ENCODE assay signal across 8 cellular contexts in the genomic region with DNA sequence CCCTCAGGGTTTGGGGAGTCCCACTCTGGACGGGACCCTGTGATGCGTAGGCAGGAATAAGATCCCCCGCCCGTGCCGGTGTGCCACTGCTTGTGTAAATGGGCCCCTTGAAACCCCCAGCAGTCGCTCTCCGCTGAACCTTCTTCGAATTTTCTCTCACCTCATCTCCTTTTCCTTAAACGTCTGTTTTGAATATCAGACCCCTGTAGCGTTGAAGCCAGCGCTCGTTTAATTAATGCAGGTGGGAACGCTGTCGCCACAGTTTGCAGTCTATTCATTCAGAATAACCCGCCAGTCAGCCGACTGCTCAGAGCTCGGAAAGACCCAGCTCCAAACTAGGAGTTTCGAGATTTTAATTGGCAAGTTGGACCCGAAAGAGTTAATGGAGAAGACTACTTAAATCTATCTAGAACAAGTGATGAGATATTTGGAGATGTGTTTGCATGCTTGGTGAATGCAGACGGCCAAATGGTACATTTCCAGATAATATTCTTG. TPM values are rescaled to one million over a fixed set of nuclear protein-coding genes. Genes with fewer than 3 reads are reported as not detected.
DNase-seq lines count a peak whose midpoint lies in the region; ATAC-seq and TF ChIP-seq lines count a peak whose summit lies in the region.

No MANE protein-coding gene starts in this region.

- peak overlapping the region; percentile 85 for H3K9ac ChIP-seq in OCI-LY1 (ENCODE audit: low read length)

- H3K79me2 ChIP-seq in GM23338 (replicated peaks; ENCODE audit: insufficient read depth), result peaks cover 36% of the 10 kb centered on the region
- peaks cover 25% of the 10 kb centered on the region for H3K79me2 ChIP-seq in OCI-LY1 (ENCODE audit: insufficient read depth, low read length)

- peaks cover 10% of the 10 kb centered on the region; the same call in 1 of the 2 replicates for H3K4me1 ChIP-seq in GM23338 (ENCODE audit: insufficient read depth)
- H3K4me1 ChIP-seq in OCI-LY1 (ENCODE audit: insufficient read depth, low read length, severe bottlenecking), result peaks cover 32% of the 10 kb centered on the region
- H3K4me1 ChIP-seq in effector memory CD4-positive, alpha-beta T cell (ENCODE audit: control insufficient read depth, insufficient read depth, low read length, poor library complexity, severe bottlenecking), result peaks cover 6% of the 10 kb centered on the region

- H3K36me3 ChIP-seq in GM06990 (ENCODE audit: control insufficient read depth, insufficient read depth, low read length), result no peaks in the 10 kb centered on the region
- H3K36me3 ChIP-seq in GM23338 (ENCODE audit: insufficient read depth), result peaks cover 12% of the 10 kb centered on the region; the same call in 1 of the 2 replicates
- H3K36me3 ChIP-seq in OCI-LY1 (ENCODE audit: insufficient read depth, low read length), result peaks cover 15% of the 10 kb centered on the region
- peaks cover 5% of the 10 kb centered on the region for H3K36me3 ChIP-seq in effector memory CD4-positive, alpha-beta T cell (ENCODE audit: control insufficient read depth, insufficient read depth, low read length)

- H3K27me3 ChIP-seq in GM06990 (replicated peaks; ENCODE audit: control insufficient read depth, insufficient read depth, low read length) (no peaks in the 10 kb centered on the region), GM23338 (ENCODE audit: insufficient read depth) (no peaks in the 10 kb centered on the region), OCI-LY1 (ENCODE audit: insufficient read depth, low read length) (no peaks in the 10 kb centered on the region)
- H3K27me3 ChIP-seq in effector memory CD4-positive, alpha-beta T cell (replicated peaks; ENCODE audit: control insufficient read depth, insufficient read depth, low read length, poor library complexity, severe bottlenecking), result no peaks in the 10 kb centered on the region

- H3K9me2 ChIP-seq in GM23338 (ENCODE audit: insufficient read depth) (no peaks in the 10 kb centered on the region), OCI-LY1 (ENCODE audit: low read depth, low read length) (no peaks in the 10 kb centered on the region)

- H3K4me3 Mint-ChIP-seq in GM23338, result peak overlapping the region; percentile 90
- peak overlapping the region; percentile 97 for H3K4me3 Mint-ChIP-seq in natural killer cell treated with Interleukin-12 subunit alpha and Interleukin-12 subunit beta and Interleukin-15 and Interleukin-18, amount 100 ng/mL, for 72 hours

- H3K4me2 ChIP-seq in GM23338, result peak overlapping the region; percentile 85
- peak overlapping the region; percentile 70 for H3K4me2 ChIP-seq in OCI-LY1 (ENCODE audit: low read length)

- H3K9me3 Mint-ChIP-seq in GM23338, result no peaks in the 10 kb centered on the region
- H3K9me3 Mint-ChIP-seq in natural killer cell treated with Interleukin-12 subunit alpha and Interleukin-12 subunit beta and Interleukin-15 and Interleukin-18, amount 100 ng/mL, for 72 hours, result no peaks in the 10 kb centered on the region

- peaks cover 19% of the 10 kb centered on the region; the same call in 2 of the 3 replicates for H3K4me1 Mint-ChIP-seq in GM23338
- peaks cover 25 to 30% of the 10 kb centered on the region in 2 donors for H3K4me1 Mint-ChIP-seq in natural killer cell treated with Interleukin-12 subunit alpha and Interleukin-12 subunit beta and Interleukin-15 and Interleukin-18, amount 100 ng/mL, for 72 hours (ENCODE audit: low read depth in 2 of 2)

- DNase-seq in GM06990 (ENCODE audit: extremely low read depth, insufficient read length) (no peak), GM23338 (ENCODE audit: low spot score) (peak; percentile 58), Ammon's horn (ENCODE audit: low spot score) (no peak), NCI-H2196 treated with DMSO at 0.1 percent for 48 hours (lab: John Stamatoyannopoulos, UW; ENCODE audit: unreplicated experiment) (no peak)
- no peak for DNase-seq in effector memory CD4-positive, alpha-beta T cell
- DNase-seq in natural killer cell treated with Interleukin-12 subunit alpha and Interleukin-12 subunit beta and Interleukin-15 and Interleukin-18, amount 100 ng/mL, for 72 hours (ENCODE audit: low spot score), result no peak
- no peak for DNase-seq in stimulated activated naive CD4-positive, alpha-beta T cell treated with Interleukin-2 at 50 U/mL for 16 hours (lab: John Stamatoyannopoulos, UW)

- peak overlapping the region; percentile 82 for H3K27ac ChIP-seq in GM23338 (ENCODE audit: low read depth)
- H3K27ac ChIP-seq in OCI-LY1 (ENCODE audit: low read depth, low read length, poor library complexity, severe bottlenecking), result peak overlapping the region; percentile 75
- peak overlapping the region; percentile 78 for H3K27ac ChIP-seq in effector memory CD4-positive, alpha-beta T cell (ENCODE audit: insufficient read depth, low read length, poor library complexity, severe bottlenecking)

- peaks cover 6% of the 10 kb centered on the region for H3K27me3 Mint-ChIP-seq in GM23338 (ENCODE audit: insufficient read depth, low read depth, poor library complexity)
- H3K27me3 Mint-ChIP-seq in natural killer cell treated with Interleukin-12 subunit alpha and Interleukin-12 subunit beta and Interleukin-15 and Interleukin-18, amount 100 ng/mL, for 72 hours, result no peaks in the 10 kb centered on the region

- peaks cover 14% of the 10 kb centered on the region for H3K36me3 Mint-ChIP-seq in GM23338 (ENCODE audit: low read depth)
- peaks cover 12% of the 10 kb centered on the region for H3K36me3 Mint-ChIP-seq in natural killer cell treated with Interleukin-12 subunit alpha and Interleukin-12 subunit beta and Interleukin-15 and Interleukin-18, amount 100 ng/mL, for 72 hours

- TF ChIP-seq CTCF in GM06990 (IDR thresholded peaks at IDR 0.05; ENCODE audit: insufficient read depth, low read length, poor library complexity, severe bottlenecking) (no peak), GM23338 (conservative IDR thresholded peaks at IDR 0.05; ENCODE audit: low read depth in 2 of 2) (no peak), OCI-LY1 (IDR thresholded peaks at IDR 0.05; ENCODE audit: low read length) (no peak)

- H3K9me3 ChIP-seq in OCI-LY1 (ENCODE audit: low read length), result no peaks in the 10 kb centered on the region
- no peaks in the 10 kb centered on the region for H3K9me3 ChIP-seq in effector memory CD4-positive, alpha-beta T cell (ENCODE audit: control insufficient read depth, low read length)

- ATAC-seq in GM23338, result peak; percentile 18
- ATAC-seq in natural killer cell treated with Interleukin-12 subunit alpha and Interleukin-12 subunit beta and Interleukin-15 and Interleukin-18, amount 100 ng/mL, for 72 hours, result peak in 1 of 2 donors; percentile 69

- H2AFZ ChIP-seq in GM23338 (peak overlapping the region; percentile 57), OCI-LY1 (ENCODE audit: low read length) (no peak overlapping the region)

- H3F3A ChIP-seq in GM23338 (replicated peaks; ENCODE audit: low read depth) (no peaks in the 10 kb centered on the region), OCI-LY1 (ENCODE audit: insufficient read depth, low read length) (no peaks in the 10 kb centered on the region)

- peak overlapping the region; percentile 94 for H3K27ac Mint-ChIP-seq in GM23338
- H3K27ac Mint-ChIP-seq in natural killer cell treated with Interleukin-12 subunit alpha and Interleukin-12 subunit beta and Interleukin-15 and Interleukin-18, amount 100 ng/mL, for 72 hours, result peak overlapping the region; percentile 82 to 95

- H4K20me1 ChIP-seq in GM23338 (replicated peaks; ENCODE audit: insufficient read depth), result peaks cover 21% of the 10 kb centered on the region; the same call in 1 of the 2 replicates
- no peaks in the 10 kb centered on the region for H4K20me1 ChIP-seq in OCI-LY1 (ENCODE audit: insufficient read depth, low read length)

- peak overlapping the region; percentile 88 for H3K4me3 ChIP-seq in GM06990 (replicated peaks; ENCODE audit: low read depth, low read length)
- peak overlapping the region; percentile 70 for H3K4me3 ChIP-seq in GM23338
- peak overlapping the region; percentile 90 for H3K4me3 ChIP-seq in OCI-LY1 (ENCODE audit: low read depth, low read length, poor library complexity, severe bottlenecking)
- H3K4me3 ChIP-seq in effector memory CD4-positive, alpha-beta T cell (ENCODE audit: insufficient read depth, low read depth, low read length, poor library complexity, severe bottlenecking), result peak overlapping the region; percentile 81

TF ChIP-seq in GM23338, 12 proteins besides CTCF, POLR2A, EP300 and RAD21 (continues in another document):
- TF ChIP-seq, protein P1, sequence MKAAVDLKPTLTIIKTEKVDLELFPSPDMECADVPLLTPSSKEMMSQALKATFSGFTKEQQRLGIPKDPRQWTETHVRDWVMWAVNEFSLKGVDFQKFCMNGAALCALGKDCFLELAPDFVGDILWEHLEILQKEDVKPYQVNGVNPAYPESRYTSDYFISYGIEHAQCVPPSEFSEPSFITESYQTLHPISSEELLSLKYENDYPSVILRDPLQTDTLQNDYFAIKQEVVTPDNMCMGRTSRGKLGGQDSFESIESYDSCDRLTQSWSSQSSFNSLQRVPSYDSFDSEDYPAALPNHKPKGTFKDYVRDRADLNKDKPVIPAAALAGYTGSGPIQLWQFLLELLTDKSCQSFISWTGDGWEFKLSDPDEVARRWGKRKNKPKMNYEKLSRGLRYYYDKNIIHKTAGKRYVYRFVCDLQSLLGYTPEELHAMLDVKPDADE (IDR thresholded peaks at IDR 0.05), result no peak
- TF ChIP-seq EZH2 (IDR thresholded peaks at IDR 0.05; ENCODE audit: low read depth, unreplicated experiment) (no peak), JUNB (IDR thresholded peaks at IDR 0.05; ENCODE audit: unreplicated experiment) (no peak), ZNF114 (CRISPR knock-in tag; IDR thresholded peaks at IDR 0.05) (no peak), STAT1 (IDR thresholded peaks at IDR 0.05; ENCODE audit: unreplicated experiment) (no peak)

RNA-seq across cellular contexts. Expression of gene PPP2R5E, which starts 0.7 kb away (rescaled TPM):
- 45.5 and 52.2 TPM in 2 replicates for total RNA-seq in GM23338 (2014; rRNA removed; shearing (Covaris generic))
- polyA plus RNA-seq in GM23338 (2016; fragmentation: Nextera tagmentation; extraction: Ambion mirVana), result 37.8 and 40.9 TPM in 2 replicates
- 10 to 100 TPM; 52.4 to 56.4 TPM for total RNA-seq in natural killer cell treated with Interleukin-12 subunit alpha and Interleukin-12 subunit beta and Interleukin-15 and Interleukin-18, amount 100 ng/mL, for 72 hours
